Comparison of ENCODE assay signal across 1 cellular context in genomic region chr2:123913266-123913810, GRCh38.
TF ChIP-seq lines count a peak whose summit lies in the region.

No MANE protein-coding gene starts in this region.

TF ChIP-seq in GM12878, 131 proteins besides CTCF, POLR2A, EP300 and RAD21 (continued from another document):
- no peak for TF ChIP-seq CUX1 (IDR thresholded peaks at IDR 0.05; ENCODE audit: insufficient replicate concordance, low read depth, low read length)
- no peak for TF ChIP-seq ZBTB4 (CRISPR knock-in tag; IDR thresholded peaks at IDR 0.05)
- TF ChIP-seq FOXK2 (IDR thresholded peaks at IDR 0.05) = no peak
